9 cellular contexts compared by ENCODE assay signal in genomic region chrX:135345328-135345645, GRCh38. TPM values are rescaled to one million over a fixed set of nuclear protein-coding genes. Genes with fewer than 3 reads are reported as not detected.
DNase-seq lines count a peak whose midpoint lies in the region; ATAC-seq and TF ChIP-seq lines count a peak whose summit lies in the region.
"Had no signal": no experiment of that assay in that cellular context is flagged by ENCODE, and none has a peak within 500 bp of the region (broad histone marks: within the 10 kb centered on the region; RNA-seq: fewer than 3 reads in every experiment).

No MANE protein-coding gene starts in this region.

- TF ChIP-seq CTCF in breast epithelium (IDR thresholded peaks at IDR 0.05) (no peak), suprapubic skin (IDR thresholded peaks at IDR 0.05) (no peak)

- H3K4me1 ChIP-seq in breast epithelium (no peaks in the 10 kb centered on the region), suprapubic skin (peaks cover 25% of the 10 kb centered on the region)

- TF ChIP-seq POLR2A in breast epithelium (IDR thresholded peaks at IDR 0.05) (no peak), suprapubic skin (IDR thresholded peaks at IDR 0.05) (no peak)

- no peak for TF ChIP-seq EP300 in suprapubic skin (IDR thresholded peaks at IDR 0.05)

- H3K36me3 ChIP-seq in breast epithelium (no peaks in the 10 kb centered on the region), suprapubic skin (peaks cover 10% of the 10 kb centered on the region)

- H3K27ac ChIP-seq in breast epithelium, result peak overlapping the region in 1 of 2 donors; percentile 87
- no peak overlapping the region for H3K27ac ChIP-seq in suprapubic skin

- H3K27me3 ChIP-seq in breast epithelium (peaks cover 0 to 23% of the 10 kb centered on the region in 2 donors), suprapubic skin (no peaks in the 10 kb centered on the region)

- ATAC-seq in left lobe of liver (peak; percentile 41), HG03045 (IDR thresholded peaks at IDR 0.05; ENCODE audit: unreplicated experiment) (no peak)

- WGBS in suprapubic skin, result 42% methylated on average over 5 of the region's 7 CpGs

- intact Hi-C loops in breast epithelium (cut with DNase I; ENCODE audit: low total_unique reads), result no loop called here

- peak; percentile 79 for DNase-seq in Daoy (ENCODE audit: low read depth)
- DNase-seq in NCI-H1092 treated with DMSO at 0.1 percent for 48 hours (lab: John Stamatoyannopoulos, UW), result peak; percentile 76
- DNase-seq in breast epithelium (ENCODE audit: low spot score in 2 of 2), result no peak
- DNase-seq in left lobe of liver (ENCODE audit: low spot score), result peak; percentile 68
- DNase-seq in suprapubic skin (ENCODE audit: low spot score in 2 of 2), result no peak
- no peak for DNase-seq in activated effector memory CD4-positive, alpha-beta T cell treated with Interleukin-2 at 50 U/mL for 16 hours
- no peak for DNase-seq in stimulated activated CD4-positive, alpha-beta T cell treated with anti-CD3 and anti-CD28 coated beads, Interleukin-2, amount 100 ng/mL, for 48 hours

- no peaks in the 10 kb centered on the region for H3K9me3 ChIP-seq in breast epithelium
- no peaks in the 10 kb centered on the region for H3K9me3 ChIP-seq in suprapubic skin

- H3K4me3 ChIP-seq in breast epithelium, result peak overlapping the region; percentile 58 to 84 (median 67)
- H3K4me3 ChIP-seq in suprapubic skin, result peak overlapping the region; percentile 69

RNA-seq across cellular contexts. Expression of gene ZNF449, which starts 0.7 kb away (rescaled TPM):
- 1.9 and 3.8 TPM in 2 replicates for total RNA-seq in Daoy (2014; rRNA removed; shearing (Covaris generic))
- total RNA-seq in breast epithelium, result 10 to 100 TPM in 1 of 3 donors, 1 to 10 TPM in 2; 5.1 to 10.4 (median 9.5) TPM
- 1.9 TPM for total RNA-seq in left lobe of liver
- total RNA-seq in suprapubic skin, result 10 to 100 TPM in 1 of 4 donors, 1 to 10 TPM in 3; 1.4 to 10.3 (median 3.3) TPM

RNA-seq across cellular contexts. Expression of gene ZNF75D, which starts 1.4 kb away (rescaled TPM):
- 2.4 and 9.8 TPM in 2 replicates for total RNA-seq in Daoy (2014; rRNA removed; shearing (Covaris generic))
- total RNA-seq in breast epithelium, result 10 to 100 TPM; 10.4 to 13.6 (median 10.5) TPM
- total RNA-seq in left lobe of liver, result 6.4 TPM
- 10 to 100 TPM in 1 of 4 donors, 1 to 10 TPM in 3; 2.5 to 15.4 (median 6.1) TPM for total RNA-seq in suprapubic skin

RNA-seq across cellular contexts. Expression of gene ETDC, which starts 36.0 kb away (rescaled TPM):
- total RNA-seq in Daoy (2014; rRNA removed; shearing (Covaris generic)), result not detected in 2 replicates
- total RNA-seq in breast epithelium, result not detected
- total RNA-seq in left lobe of liver, result not detected
- not detected for total RNA-seq in suprapubic skin
- total RNA-seq: activated CD8-positive, alpha-beta memory T cell treated with anti-CD3 and anti-CD28 coated beads for 36 hours had no signal

Comparison
In these comparisons a context has a peak if more than half of its experiments do, and no peak if none do; other contexts are left out.
1. DNase-seq: peak in Daoy (single experiment), NCI-H1092 treated with DMSO at 0.1 percent for 48 hours (single experiment) and left lobe of liver (single experiment); none in breast epithelium (0 of 2), suprapubic skin (0 of 2), activated effector memory CD4-positive, alpha-beta T cell treated with Interleukin-2 at 50 U/mL for 16 hours (single experiment) and stimulated activated CD4-positive, alpha-beta T cell treated with anti-CD3 and anti-CD28 coated beads, Interleukin-2, amount 100 ng/mL, for 48 hours (0 of 2).